In genomic region chr6:15691250-15691869, GRCh38 we compare ENCODE assay signal across 1 cellular context.
A peak's percentile ranks its signal among the peaks of the same experiment; 100 is the strongest.
TF ChIP-seq lines count a peak whose summit lies in the region.

No MANE protein-coding gene starts in this region.

TF ChIP-seq in K562, 482 proteins besides CTCF, POLR2A, EP300 and RAD21 (continued from another document and continues in another):
- TF ChIP-seq, protein P1, sequence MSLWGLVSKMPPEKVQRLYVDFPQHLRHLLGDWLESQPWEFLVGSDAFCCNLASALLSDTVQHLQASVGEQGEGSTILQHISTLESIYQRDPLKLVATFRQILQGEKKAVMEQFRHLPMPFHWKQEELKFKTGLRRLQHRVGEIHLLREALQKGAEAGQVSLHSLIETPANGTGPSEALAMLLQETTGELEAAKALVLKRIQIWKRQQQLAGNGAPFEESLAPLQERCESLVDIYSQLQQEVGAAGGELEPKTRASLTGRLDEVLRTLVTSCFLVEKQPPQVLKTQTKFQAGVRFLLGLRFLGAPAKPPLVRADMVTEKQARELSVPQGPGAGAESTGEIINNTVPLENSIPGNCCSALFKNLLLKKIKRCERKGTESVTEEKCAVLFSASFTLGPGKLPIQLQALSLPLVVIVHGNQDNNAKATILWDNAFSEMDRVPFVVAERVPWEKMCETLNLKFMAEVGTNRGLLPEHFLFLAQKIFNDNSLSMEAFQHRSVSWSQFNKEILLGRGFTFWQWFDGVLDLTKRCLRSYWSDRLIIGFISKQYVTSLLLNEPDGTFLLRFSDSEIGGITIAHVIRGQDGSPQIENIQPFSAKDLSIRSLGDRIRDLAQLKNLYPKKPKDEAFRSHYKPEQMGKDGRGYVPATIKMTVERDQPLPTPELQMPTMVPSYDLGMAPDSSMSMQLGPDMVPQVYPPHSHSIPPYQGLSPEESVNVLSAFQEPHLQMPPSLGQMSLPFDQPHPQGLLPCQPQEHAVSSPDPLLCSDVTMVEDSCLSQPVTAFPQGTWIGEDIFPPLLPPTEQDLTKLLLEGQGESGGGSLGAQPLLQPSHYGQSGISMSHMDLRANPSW (CRISPR knock-in tag; IDR thresholded peaks at IDR 0.05) = no peak
- TF ChIP-seq ZNF668 (CRISPR knock-in tag; IDR thresholded peaks at IDR 0.05) (no peak), CTBP1 (IDR thresholded peaks at IDR 0.05; ENCODE audit: borderline replicate concordance) (peak; percentile 92), SIX5 (IDR thresholded peaks at IDR 0.05; ENCODE audit: borderline replicate concordance in 1 of 2, insufficient read depth in 1 of 2, low read depth in 1 of 2, low read length in 2 of 2) (no peak), KAT7 (CRISPR knock-in tag; IDR thresholded peaks at IDR 0.05; ENCODE audit: borderline replicate concordance) (peak; percentile 57; the same call in 1 of the 2 replicates), CUX1 (CRISPR knock-in tag; IDR thresholded peaks at IDR 0.05) (no peak), DNMT1 (IDR thresholded peaks at IDR 0.05) (no peak), GATAD2B (IDR thresholded peaks at IDR 0.05; ENCODE audit: borderline replicate concordance) (peak; percentile 70; the same call in 1 of the 2 replicates), ETV1 (tag; conservative IDR thresholded peaks at IDR 0.05; ENCODE audit: low read depth) (peak; percentile 49; the same call in 1 of the 2 replicates), E2F6 (IDR thresholded peaks at IDR 0.05; ENCODE audit: borderline replicate concordance in 1 of 2, extremely low read depth in 1 of 2, insufficient read depth in 1 of 2, insufficient read length in 1 of 2, low read depth in 1 of 2, low read length in 1 of 2, poor library complexity in 1 of 2, severe bottlenecking in 1 of 2) (no peak), COPS2 (conservative IDR thresholded peaks at IDR 0.05) (no peak), HDAC3 (IDR thresholded peaks at IDR 0.05; ENCODE audit: borderline replicate concordance, partially characterized antibody) (peak; percentile 45), POLR3G (IDR thresholded peaks at IDR 0.05; ENCODE audit: extremely low read depth, insufficient read length, insufficient replicate concordance) (no peak), EP400 (IDR thresholded peaks at IDR 0.05) (peak; percentile 38; the same call in 1 of the 2 replicates), LARP7 (IDR thresholded peaks at IDR 0.05) (no peak), ZNF77 (CRISPR knock-in tag; IDR thresholded peaks at IDR 0.05) (no peak), HMBOX1 (IDR thresholded peaks at IDR 0.05) (peak; percentile 58; the same call in 1 of the 2 replicates), TEAD4 (IDR thresholded peaks at IDR 0.05; ENCODE audit: low read length) (peak; percentile 60), TEAD4 (CRISPR knock-in tag; IDR thresholded peaks at IDR 0.05; ENCODE audit: borderline replicate concordance) (no peak), DMBX1 (CRISPR knock-in tag; IDR thresholded peaks at IDR 0.05; ENCODE audit: borderline replicate concordance) (0 out of 2 replicates have a peak, but pooled peaks have one; percentile 55), HDAC1 (IDR thresholded peaks at IDR 0.05) (no peak), ZC3H11A (IDR thresholded peaks at IDR 0.05; ENCODE audit: low read depth, low read length) (0 out of 2 replicates have a peak, but pooled peaks have one; percentile 75), ZNF274 (IDR thresholded peaks at IDR 0.05; ENCODE audit: borderline replicate concordance, low read depth, low read length) (no peak), ETV6 (IDR thresholded peaks at IDR 0.05; ENCODE audit: borderline replicate concordance in 1 of 2, low read depth in 2 of 2, low read length in 1 of 2) (no peak), ETV6 (CRISPR knock-in tag; IDR thresholded peaks at IDR 0.05; ENCODE audit: borderline replicate concordance) (no peak), E2F3 (CRISPR knock-in tag; IDR thresholded peaks at IDR 0.05) (no peak), MAFK (IDR thresholded peaks at IDR 0.05; ENCODE audit: low read length) (peak; percentile 60; the same call in 1 of the 2 replicates), BACH1 (tag; IDR thresholded peaks at IDR 0.05) (no peak), TBL1XR1 (IDR thresholded peaks at IDR 0.05; ENCODE audit: low read length in 2 of 2) (peak in 1 of 2 experiments; percentile 48; a peak in 1 of 4 replicates), SMARCE1 (IDR thresholded peaks at IDR 0.05) (no peak), RUNX1 (IDR thresholded peaks at IDR 0.05; ENCODE audit: low read depth) (no peak), TSC22D4 (tag; IDR thresholded peaks at IDR 0.05) (no peak), BHLHE40 (IDR thresholded peaks at IDR 0.05; ENCODE audit: low read length) (peak; percentile 64), MAZ (CRISPR knock-in tag; conservative IDR thresholded peaks at IDR 0.05 in 1 of 2, IDR thresholded peaks at IDR 0.05 in 1 of 2) (peak; percentile 59 to 91; a peak in 2 of 4 replicates), NFE2L1 (tag; IDR thresholded peaks at IDR 0.05; ENCODE audit: borderline replicate concordance, low read depth) (no peak), SAFB (IDR thresholded peaks at IDR 0.05; ENCODE audit: borderline replicate concordance, low read depth, low read length) (no peak), CAMTA2 (CRISPR knock-in tag; conservative IDR thresholded peaks at IDR 0.05) (no peak), HSF4 (CRISPR knock-in tag; IDR thresholded peaks at IDR 0.05; ENCODE audit: borderline replicate concordance) (no peak), MYNN (IDR thresholded peaks at IDR 0.05) (0 out of 2 replicates have a peak, but pooled peaks have one; percentile 52), MYNN (CRISPR knock-in tag; IDR thresholded peaks at IDR 0.05) (no peak)
- TF ChIP-seq, protein P2, sequence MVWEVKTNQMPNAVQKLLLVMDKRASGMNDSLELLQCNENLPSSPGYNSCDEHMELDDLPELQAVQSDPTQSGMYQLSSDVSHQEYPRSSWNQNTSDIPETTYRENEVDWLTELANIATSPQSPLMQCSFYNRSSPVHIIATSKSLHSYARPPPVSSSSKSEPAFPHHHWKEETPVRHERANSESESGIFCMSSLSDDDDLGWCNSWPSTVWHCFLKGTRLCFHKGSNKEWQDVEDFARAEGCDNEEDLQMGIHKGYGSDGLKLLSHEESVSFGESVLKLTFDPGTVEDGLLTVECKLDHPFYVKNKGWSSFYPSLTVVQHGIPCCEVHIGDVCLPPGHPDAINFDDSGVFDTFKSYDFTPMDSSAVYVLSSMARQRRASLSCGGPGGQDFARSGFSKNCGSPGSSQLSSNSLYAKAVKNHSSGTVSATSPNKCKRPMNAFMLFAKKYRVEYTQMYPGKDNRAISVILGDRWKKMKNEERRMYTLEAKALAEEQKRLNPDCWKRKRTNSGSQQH (CRISPR knock-in tag; IDR thresholded peaks at IDR 0.05) = no peak
- TF ChIP-seq, protein P3, sequence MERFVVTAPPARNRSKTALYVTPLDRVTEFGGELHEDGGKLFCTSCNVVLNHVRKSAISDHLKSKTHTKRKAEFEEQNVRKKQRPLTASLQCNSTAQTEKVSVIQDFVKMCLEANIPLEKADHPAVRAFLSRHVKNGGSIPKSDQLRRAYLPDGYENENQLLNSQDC (CRISPR knock-in tag; IDR thresholded peaks at IDR 0.05) = no peak
- TF ChIP-seq, protein P4, sequence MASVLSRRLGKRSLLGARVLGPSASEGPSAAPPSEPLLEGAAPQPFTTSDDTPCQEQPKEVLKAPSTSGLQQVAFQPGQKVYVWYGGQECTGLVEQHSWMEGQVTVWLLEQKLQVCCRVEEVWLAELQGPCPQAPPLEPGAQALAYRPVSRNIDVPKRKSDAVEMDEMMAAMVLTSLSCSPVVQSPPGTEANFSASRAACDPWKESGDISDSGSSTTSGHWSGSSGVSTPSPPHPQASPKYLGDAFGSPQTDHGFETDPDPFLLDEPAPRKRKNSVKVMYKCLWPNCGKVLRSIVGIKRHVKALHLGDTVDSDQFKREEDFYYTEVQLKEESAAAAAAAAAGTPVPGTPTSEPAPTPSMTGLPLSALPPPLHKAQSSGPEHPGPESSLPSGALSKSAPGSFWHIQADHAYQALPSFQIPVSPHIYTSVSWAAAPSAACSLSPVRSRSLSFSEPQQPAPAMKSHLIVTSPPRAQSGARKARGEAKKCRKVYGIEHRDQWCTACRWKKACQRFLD (CRISPR knock-in tag; IDR thresholded peaks at IDR 0.05) = peak; percentile 43; the same call in 1 of the 2 replicates
- TF ChIP-seq, protein P5, sequence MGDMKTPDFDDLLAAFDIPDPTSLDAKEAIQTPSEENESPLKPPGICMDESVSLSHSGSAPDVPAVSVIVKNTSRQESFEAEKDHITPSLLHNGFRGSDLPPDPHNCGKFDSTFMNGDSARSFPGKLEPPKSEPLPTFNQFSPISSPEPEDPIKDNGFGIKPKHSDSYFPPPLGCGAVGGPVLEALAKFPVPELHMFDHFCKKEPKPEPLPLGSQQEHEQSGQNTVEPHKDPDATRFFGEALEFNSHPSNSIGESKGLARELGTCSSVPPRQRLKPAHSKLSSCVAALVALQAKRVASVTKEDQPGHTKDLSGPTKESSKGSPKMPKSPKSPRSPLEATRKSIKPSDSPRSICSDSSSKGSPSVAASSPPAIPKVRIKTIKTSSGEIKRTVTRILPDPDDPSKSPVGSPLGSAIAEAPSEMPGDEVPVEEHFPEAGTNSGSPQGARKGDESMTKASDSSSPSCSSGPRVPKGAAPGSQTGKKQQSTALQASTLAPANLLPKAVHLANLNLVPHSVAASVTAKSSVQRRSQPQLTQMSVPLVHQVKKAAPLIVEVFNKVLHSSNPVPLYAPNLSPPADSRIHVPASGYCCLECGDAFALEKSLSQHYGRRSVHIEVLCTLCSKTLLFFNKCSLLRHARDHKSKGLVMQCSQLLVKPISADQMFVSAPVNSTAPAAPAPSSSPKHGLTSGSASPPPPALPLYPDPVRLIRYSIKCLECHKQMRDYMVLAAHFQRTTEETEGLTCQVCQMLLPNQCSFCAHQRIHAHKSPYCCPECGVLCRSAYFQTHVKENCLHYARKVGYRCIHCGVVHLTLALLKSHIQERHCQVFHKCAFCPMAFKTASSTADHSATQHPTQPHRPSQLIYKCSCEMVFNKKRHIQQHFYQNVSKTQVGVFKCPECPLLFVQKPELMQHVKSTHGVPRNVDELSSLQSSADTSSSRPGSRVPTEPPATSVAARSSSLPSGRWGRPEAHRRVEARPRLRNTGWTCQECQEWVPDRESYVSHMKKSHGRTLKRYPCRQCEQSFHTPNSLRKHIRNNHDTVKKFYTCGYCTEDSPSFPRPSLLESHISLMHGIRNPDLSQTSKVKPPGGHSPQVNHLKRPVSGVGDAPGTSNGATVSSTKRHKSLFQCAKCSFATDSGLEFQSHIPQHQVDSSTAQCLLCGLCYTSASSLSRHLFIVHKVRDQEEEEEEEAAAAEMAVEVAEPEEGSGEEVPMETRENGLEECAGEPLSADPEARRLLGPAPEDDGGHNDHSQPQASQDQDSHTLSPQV (IDR thresholded peaks at IDR 0.05) = peak; percentile 90
